Comparison of ENCODE assay signal across 10 cellular contexts in genomic region chr13:94305463-94305862, GRCh38.
DNase-seq lines count a peak whose midpoint lies in the region; ATAC-seq lines count a peak whose summit lies in the region.
"Had no signal": no experiment of that assay in that cellular context is flagged by ENCODE, and none has a peak within 500 bp of the region (broad histone marks: within the 10 kb centered on the region; RNA-seq: fewer than 3 reads in every experiment).

No MANE protein-coding gene starts in this region.

- no peak overlapping the region for H4K12ac ChIP-seq in trophoblast cell (ENCODE audit: low read depth, low read length)

- no peak overlapping the region for H3K4ac ChIP-seq in trophoblast cell (ENCODE audit: low read depth, low read length)

- H2BK5ac ChIP-seq in trophoblast cell (ENCODE audit: low read depth, low read length, poor library complexity), result no peak overlapping the region

- no peaks in the 10 kb centered on the region for H3K27me3 ChIP-seq in trophoblast cell (ENCODE audit: insufficient read depth, low read length)

- no peak overlapping the region for H3K18ac ChIP-seq in trophoblast cell (ENCODE audit: low read length)

- H3K27ac ChIP-seq in trophoblast cell (ENCODE audit: low read depth, low read length), result no peak overlapping the region

- no peak overlapping the region for H3K4me3 ChIP-seq in trophoblast cell (ENCODE audit: low read depth, low read length)
- H3K4me3 ChIP-seq: lung had no signal

- DNase-seq in HS-5 (ENCODE audit: low read depth), result peak; percentile 31
- DNase-seq in astrocyte of the hippocampus (ENCODE audit: low read depth, low spot score), result peak; percentile 73
- peak; percentile 24 for DNase-seq in globus pallidus (ENCODE audit: low spot score)
- peak; percentile 71 for DNase-seq in stromal cell of bone marrow (ENCODE audit: low read depth)
- DNase-seq in NCI-H774 (lab: John Stamatoyannopoulos, UW), result no peak
- DNase-seq in trophoblast cell, result no peak
- DNase-seq: activated CD8-positive, alpha-beta memory T cell treated with anti-CD3 and anti-CD28 coated beads for 24 hours; small intestine had no signal

- H3K9ac ChIP-seq in trophoblast cell (ENCODE audit: low read length), result no peak overlapping the region

- no peak overlapping the region for H3K14ac ChIP-seq in trophoblast cell (ENCODE audit: low read length)

- H3K36me3 ChIP-seq in trophoblast cell (ENCODE audit: control insufficient read depth in 1 of 2, insufficient read depth in 2 of 2, low read length in 2 of 2), result no peaks in the 10 kb centered on the region

- H3K23ac ChIP-seq in trophoblast cell (ENCODE audit: low read length), result no peak overlapping the region

- H4K8ac ChIP-seq in trophoblast cell (ENCODE audit: low read depth, low read length), result no peak overlapping the region

- no peak overlapping the region for H2AFZ ChIP-seq in trophoblast cell (ENCODE audit: insufficient read depth, low read length, poor library complexity)

- no peak overlapping the region for H2AK5ac ChIP-seq in trophoblast cell (ENCODE audit: low read length)

- no peak overlapping the region for H4K91ac ChIP-seq in trophoblast cell (ENCODE audit: low read depth, low read length)

- H3K4me2 ChIP-seq in trophoblast cell (ENCODE audit: low read length), result no peak overlapping the region

- peaks cover 8 to 11% of the 10 kb centered on the region in 2 experiments for H3K4me1 ChIP-seq in trophoblast cell (ENCODE audit: control insufficient read depth in 1 of 2, insufficient read depth in 2 of 2, low read length in 2 of 2)

- ATAC-seq in HG03432 (IDR thresholded peaks at IDR 0.05; ENCODE audit: unreplicated experiment), result no peak

- H2BK12ac ChIP-seq in trophoblast cell (ENCODE audit: low read length), result no peak overlapping the region

- H2BK120ac ChIP-seq in trophoblast cell (ENCODE audit: insufficient read depth, low read length, poor library complexity), result no peak overlapping the region

- no CpG with 5 or more reads among the region's 1 CpG for WGBS in trophoblast cell (ENCODE audit: extremely low coverage, insufficient coverage, insufficient read length)

- H3K79me2 ChIP-seq in trophoblast cell (ENCODE audit: control insufficient read depth, insufficient read depth, low read length, poor library complexity), result no peaks in the 10 kb centered on the region

- H3K9me3 ChIP-seq in trophoblast cell (ENCODE audit: insufficient read depth, low read depth, low read length), result no peaks in the 10 kb centered on the region

- peaks cover 18% of the 10 kb centered on the region for H3K79me1 ChIP-seq in trophoblast cell (ENCODE audit: low read length)

Comparison
In these comparisons a context has a peak if more than half of its experiments do, and no peak if none do; other contexts are left out.
1. DNase-seq: peak in HS-5 (single experiment), astrocyte of the hippocampus (single experiment), globus pallidus (single experiment) and stromal cell of bone marrow (single experiment); none in NCI-H774 (single experiment) and trophoblast cell (0 of 2).